In genomic region chr3:3069723-3070122, GRCh38 we compare ENCODE assay signal across 17 cellular contexts.
DNase-seq lines count a peak whose midpoint lies in the region; TF ChIP-seq lines count a peak whose summit lies in the region.
"Had no signal": no experiment of that assay in that cellular context is flagged by ENCODE, and none has a peak within 500 bp of the region (broad histone marks: within the 10 kb centered on the region; RNA-seq: fewer than 3 reads in every experiment).

No MANE protein-coding gene starts in this region.

- no peak for TF ChIP-seq CTCF in RWPE1 (conservative IDR thresholded peaks at IDR 0.05; ENCODE audit: low read depth)
- no peak for TF ChIP-seq CTCF in epithelial cell of esophagus (IDR thresholded peaks at IDR 0.05; ENCODE audit: insufficient read depth, low read depth, low read length, missing control alignments)

- DNase-seq in NCI-H146 (lab: John Stamatoyannopoulos, UW): peak; percentile 51
- peak; percentile 13 for DNase-seq in NCI-H146 treated with DMSO at 0.1 percent for 48 hours (lab: John Stamatoyannopoulos, UW; ENCODE audit: unreplicated experiment)
- peak; percentile 1 for DNase-seq in RWPE1 (ENCODE audit: low spot score)
- DNase-seq in epithelial cell of esophagus (ENCODE audit: low read depth): peak; percentile 58
- no peak for DNase-seq in activated CD4-positive, alpha-beta T cell treated with anti-CD3 and anti-CD28 coated beads, Interleukin-2, amount 50 U/mL, for 48 hours
- DNase-seq in central memory CD4-positive, alpha-beta T cell: no peak
- no peak for DNase-seq in COLO829 (ENCODE audit: low spot score)
- DNase-seq: BE2C; CD4-positive, alpha-beta memory T cell; COR-L47; DMS153; GF-D8; HCEC 1CT; HFFc6 had no signal

- H3K27ac ChIP-seq in RWPE1: no peak overlapping the region
- H3K27ac ChIP-seq: A549, C4-2B, HL-60 had no signal

- H3K4me3 ChIP-seq in epithelial cell of esophagus (ENCODE audit: low read length): no peak overlapping the region
- H3K4me3 ChIP-seq: A549 had no signal

- POLR2A ChIA-PET in RWPE1 (lab: Yijun Ruan, JAX; ENCODE audit: low non-redundant PET): no interaction called here

- CTCF ChIA-PET in RWPE1 (lab: Yijun Ruan, JAX): no interaction called here

Comparison
In these comparisons a context has a peak if more than half of its experiments do, and no peak if none do; other contexts are left out.
1. DNase-seq: peak in NCI-H146 (single experiment), NCI-H146 treated with DMSO at 0.1 percent for 48 hours (single experiment), RWPE1 (single experiment) and epithelial cell of esophagus (single experiment); none in activated CD4-positive, alpha-beta T cell treated with anti-CD3 and anti-CD28 coated beads, Interleukin-2, amount 50 U/mL, for 48 hours (0 of 2), central memory CD4-positive, alpha-beta T cell (single experiment) and COLO829 (single experiment).